2 cellular contexts compared by ENCODE assay signal in genomic region chr12:49708851-49709250, GRCh38.
A peak's percentile ranks its signal among the peaks of the same experiment; 100 is the strongest.
TF ChIP-seq lines count a peak whose summit lies in the region.

No MANE protein-coding gene starts in this region.

TF ChIP-seq in HepG2, 621 proteins besides CTCF, POLR2A, EP300 and RAD21:
- TF ChIP-seq ARID2 (CRISPR knock-in tag; IDR thresholded peaks at IDR 0.05; ENCODE audit: borderline replicate concordance) (no peak), SAFB2 (CRISPR knock-in tag; IDR thresholded peaks at IDR 0.05; ENCODE audit: borderline replicate concordance, low read depth) (no peak), ZBTB33 (CRISPR knock-in tag; IDR thresholded peaks at IDR 0.05) (0 out of 2 replicates have a peak, but pooled peaks have one; percentile 13), ZNF720 (CRISPR knock-in tag; IDR thresholded peaks at IDR 0.05) (no peak), PLSCR1 (CRISPR knock-in tag; IDR thresholded peaks at IDR 0.05; ENCODE audit: borderline replicate concordance) (no peak), HMG20B (CRISPR knock-in tag; conservative IDR thresholded peaks at IDR 0.05) (no peak), ZNF691 (CRISPR knock-in tag; IDR thresholded peaks at IDR 0.05; ENCODE audit: borderline replicate concordance, low read depth) (no peak), MYNN (CRISPR knock-in tag; IDR thresholded peaks at IDR 0.05; ENCODE audit: low read depth) (no peak), KLF6 (CRISPR knock-in tag; IDR thresholded peaks at IDR 0.05) (no peak)

TF ChIP-seq in H1, 55 proteins besides CTCF, POLR2A, EP300 and RAD21:
- TF ChIP-seq E2F6 (IDR thresholded peaks at IDR 0.05) (no peak), SIN3A (conservative IDR thresholded peaks at IDR 0.05 in 1 of 2, IDR thresholded peaks at IDR 0.05 in 1 of 2; ENCODE audit: low read depth in 1 of 2, low read length in 2 of 2) (no peak), CHD7 (IDR thresholded peaks at IDR 0.05; ENCODE audit: insufficient replicate concordance, low read length) (no peak), RXRA (IDR thresholded peaks at IDR 0.05; ENCODE audit: insufficient read depth, low read depth, low read length) (no peak), CEBPB (IDR thresholded peaks at IDR 0.05; ENCODE audit: low read depth, low read length) (no peak)
